In the genomic region with DNA sequence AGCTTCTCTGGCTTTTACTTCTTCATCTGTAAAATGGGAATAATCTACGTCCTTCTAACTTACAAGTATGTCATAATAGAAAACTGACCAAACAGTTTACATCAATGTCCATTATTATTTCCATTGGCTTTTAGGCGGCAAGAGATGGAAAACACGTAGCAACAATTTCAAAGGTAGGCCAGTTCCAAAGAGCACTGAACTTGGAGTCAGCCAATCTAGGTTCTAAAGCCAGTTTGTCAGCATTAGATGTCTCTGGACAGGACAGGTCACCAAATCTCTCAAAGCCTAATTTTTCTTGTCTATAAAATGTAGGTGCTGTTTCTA, we compare ENCODE assay signal across 16 cellular contexts. TPM values are rescaled to one million over a fixed set of nuclear protein-coding genes. Genes with fewer than 3 reads are reported as not detected.
"Had no signal": no experiment of that assay in that cellular context is flagged by ENCODE, and none has a peak within 500 bp of the region (broad histone marks: within the 10 kb centered on the region; RNA-seq: fewer than 3 reads in every experiment).

No MANE protein-coding gene starts in this region.

- H3K4me3 Mint-ChIP-seq: activated naive CD8-positive, alpha-beta T cell; activated T-cell treated with anti-CD3 and anti-CD28 coated beads, Interleukin-2, amount 50 U/mL, for 4 hours; immature natural killer cell; neural crest cell had no signal

- H3K4me1 Mint-ChIP-seq: immature natural killer cell, neural crest cell had no signal

- H3K4me3 ChIP-seq: colonic mucosa, ovary had no signal

- H3K27ac ChIP-seq: colonic mucosa, epithelial cell of prostate had no signal

- DNase-seq: activated CD4-positive, alpha-beta T cell treated with anti-CD3 and anti-CD28 coated beads, Interleukin-2, amount 50 U/mL, for 4 hours; activated CD4-positive, CD25-positive, alpha-beta regulatory T cell treated with anti-CD3 and anti-CD28 coated beads, Interleukin-2, amount 50 U/mL, for 72 hours; activated effector memory CD4-positive, alpha-beta T cell treated with anti-CD3 and anti-CD28 coated beads, Interleukin-2, amount 50 U/mL, for 16 hours; activated T-cell treated with anti-CD3 and anti-CD28 coated beads, Interleukin-2, amount 50 U/mL, for 4 hours; anterior cingulate cortex; colonic mucosa; effector memory CD4-positive, alpha-beta T cell; immature natural killer cell; ovary; small intestine; substantia nigra had no signal

- H3K27me3 ChIP-seq: colonic mucosa, ovary had no signal

- H3K36me3 ChIP-seq: colonic mucosa, ovary had no signal

- H3K4me1 ChIP-seq: colonic mucosa had no signal

- H3K36me3 Mint-ChIP-seq: activated naive CD8-positive, alpha-beta T cell had no signal

- ATAC-seq: activated T-cell treated with anti-CD3 and anti-CD28 coated beads, Interleukin-2, amount 50 U/mL, for 4 hours; left lobe of liver had no signal

- H3K27ac Mint-ChIP-seq: activated naive CD8-positive, alpha-beta T cell; immature natural killer cell had no signal

- H3K9me3 ChIP-seq: colonic mucosa, ovary had no signal

- H3K9me3 Mint-ChIP-seq: activated T-cell treated with anti-CD3 and anti-CD28 coated beads, Interleukin-2, amount 50 U/mL, for 4 hours; immature natural killer cell; neural crest cell had no signal

RNA-seq across cellular contexts. Expression of a gene that starts 17.6 kb away (rescaled TPM):
- total RNA-seq: glomerular endothelial cell, neural crest cell had no signal
